In the genomic region with DNA sequence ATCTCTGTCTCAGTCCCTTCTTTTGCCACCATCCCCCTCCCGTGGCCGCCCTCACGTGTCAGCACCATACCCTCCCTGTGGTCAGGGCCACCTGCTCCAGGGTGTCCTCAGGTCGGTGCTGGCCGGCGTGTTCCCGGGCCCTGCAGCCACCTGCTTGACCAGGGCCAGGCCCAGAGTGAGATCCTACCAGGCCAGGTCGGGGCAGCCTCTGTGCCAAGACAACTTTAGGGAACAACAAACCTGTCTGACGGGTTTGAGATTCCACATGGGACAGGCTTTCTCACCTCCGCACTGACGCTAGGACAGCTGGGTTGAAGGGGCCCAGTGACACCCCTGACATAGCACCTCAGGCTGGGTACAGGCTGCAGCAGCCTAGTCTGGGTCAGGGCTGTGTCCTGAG, we compare ENCODE assay signal across 14 cellular contexts. TPM values are rescaled to one million over a fixed set of nuclear protein-coding genes. Genes with fewer than 3 reads are reported as not detected.
DNase-seq lines count a peak whose midpoint lies in the region; ATAC-seq, FAIRE-seq and TF ChIP-seq lines count a peak whose summit lies in the region.
"Had no signal": no experiment of that assay in that cellular context is flagged by ENCODE, and none has a peak within 500 bp of the region (broad histone marks: within the 10 kb centered on the region; RNA-seq: fewer than 3 reads in every experiment).

No MANE protein-coding gene starts in this region.

- no peak overlapping the region for H3K56ac ChIP-seq in H1 (replicated peaks; ENCODE audit: insufficient read length, low read depth, low read length)

- peak overlapping the region; percentile 88; the same call in 1 of the 2 replicates for H2BK15ac ChIP-seq in H1 (ENCODE audit: low read length)

- CTCF ChIA-PET in H1 (lab: Charles Lee; ENCODE audit: partially characterized antibody): interaction anchor here (0.9 to 1.6 kb wide), 3 partner anchors 40 to 68 kb away, joined by 3 to 6 read pairs (median 4); no protein-coding TSS in a partner anchor

- H3K9me3 ChIP-seq in H1 (ENCODE audit: insufficient read depth in 2 of 2, low read depth in 1 of 2, low read length in 1 of 2) (no peaks in the 10 kb centered on the region), mucosa of stomach (ENCODE audit: control insufficient read depth, low read length) (no peaks in the 10 kb centered on the region)
- H3K9me3 ChIP-seq: gastroesophageal sphincter had no signal

- 81% methylated on average over 11 of the region's 11 CpGs; no CpG with 5 or more reads in 1 of the 2 experiments for WGBS in H1 (ENCODE audit: extremely low coverage in 1 of 2, insufficient coverage in 1 of 2, insufficient read length in 1 of 2, insufficient replicate concordance in 2 of 2, low coverage in 1 of 2, low lambda C conversion rate in 2 of 2, missing lambda C conversion rate in 1 of 2), 2 experiments

- H3K27ac ChIP-seq in H1 (ENCODE audit: low read depth, low read length): no peak overlapping the region
- H3K27ac ChIP-seq: gastroesophageal sphincter had no signal

- ATAC-seq in HG02852 (IDR thresholded peaks at IDR 0.05; ENCODE audit: unreplicated experiment): no peak
- ATAC-seq: activated naive CD4-positive, alpha-beta T cell treated with anti-CD3 and anti-CD28 coated beads, Interleukin-2, amount 50 U/mL, for 72 hours; gastroesophageal sphincter; sciatic nerve had no signal

- no peaks in the 10 kb centered on the region for H3K79me2 ChIP-seq in H1 (ENCODE audit: control insufficient read depth in 1 of 2, insufficient read depth in 2 of 2, low read length in 2 of 2)

- TF ChIP-seq CTCF in H1 (IDR thresholded peaks at IDR 0.05; ENCODE audit: control extremely low read depth in 1 of 3, insufficient read depth in 1 of 3, low read depth in 1 of 3, low read length in 3 of 3): no peak

- H3K9ac ChIP-seq in H1 (replicated peaks in 1 of 4; ENCODE audit: extremely low read depth in 1 of 4, low read depth in 3 of 4, low read length in 3 of 4) (peak overlapping the region in 2 of 4 experiments; percentile 29 to 47; a peak in 2 of 7 replicates), mucosa of stomach (ENCODE audit: low read length) (peak overlapping the region; percentile 33)

- H3K4me3 ChIP-seq in H1 (ENCODE audit: extremely low read depth in 1 of 4, insufficient read depth in 2 of 4, low read depth in 3 of 4, low read length in 4 of 4): no peak overlapping the region
- no peak overlapping the region for H3K4me3 ChIP-seq in mucosa of stomach (ENCODE audit: low read length)
- H3K4me3 ChIP-seq: gastroesophageal sphincter had no signal

- H2BK5ac ChIP-seq in H1 (ENCODE audit: low read depth, low read length): peak overlapping the region; percentile 66; the same call in 1 of the 2 replicates

- TF ChIP-seq POLR2A in H1 (IDR thresholded peaks at IDR 0.05; ENCODE audit: control extremely low read depth in 1 of 2, low read depth in 2 of 2, low read length in 2 of 2): no peak

- no peak overlapping the region for H3K14ac ChIP-seq in H1 (ENCODE audit: insufficient read length)

- no peaks in the 10 kb centered on the region for H3K23me2 ChIP-seq in H1 (ENCODE audit: low read depth, low read length)

- no peak for DNase-seq in activated naive CD4-positive, alpha-beta T cell treated with Interleukin-2 at 50 U/mL for 16 hours
- DNase-seq in H1 (ENCODE audit: low read depth in 1 of 2, low spot score in 2 of 2): no peak
- DNase-seq in NOMO-1 treated with dmso at 0.1 percent for 144 hours (lab: John Stamatoyannopoulos, UW; ENCODE audit: unreplicated experiment): no peak
- no peak for DNase-seq in 8988T
- DNase-seq in cerebellar cortex (ENCODE audit: low spot score): no peak
- DNase-seq: activated CD4-positive, alpha-beta T cell treated with anti-CD3 and anti-CD28 coated beads for 1 hour; NCI-H2081 had no signal

- no peak overlapping the region for H2BK120ac ChIP-seq in H1 (replicated peaks; ENCODE audit: low read depth, low read length)

- no peak overlapping the region for H3K23ac ChIP-seq in H1 (ENCODE audit: insufficient read length)

- no peak overlapping the region for H4K8ac ChIP-seq in H1 (ENCODE audit: extremely low read depth, insufficient read depth, low read length)

- peaks cover 10% of the 10 kb centered on the region for H3K4me1 Mint-ChIP-seq in activated naive CD4-positive, alpha-beta T cell treated with anti-CD3 and anti-CD28 coated beads, Interleukin-2, amount 50 U/mL, for 24 hours

- no peaks in the 10 kb centered on the region for H3K79me1 ChIP-seq in H1 (ENCODE audit: low read depth, low read length)

- 0 out of 2 replicates have a peak overlapping the region, but pooled peaks have one; percentile 60 for H2BK12ac ChIP-seq in H1 (ENCODE audit: low read depth, low read length)

- peak overlapping the region; percentile 72 for H3K27ac Mint-ChIP-seq in activated naive CD4-positive, alpha-beta T cell treated with anti-CD3 and anti-CD28 coated beads, Interleukin-2, amount 50 U/mL, for 24 hours

- no peak for FAIRE-seq in H1 (lab: Jason Lieb, UNC)
- FAIRE-seq: RCC 7860 had no signal

- H3K4me2 ChIP-seq in H1 (ENCODE audit: insufficient read depth in 1 of 2, low read depth in 2 of 2, low read length in 2 of 2): peak overlapping the region in 1 of 2 experiments; percentile 24; a peak in 2 of 4 replicates

- peak overlapping the region; percentile 62; the same call in 1 of the 2 replicates for H3K18ac ChIP-seq in H1 (ENCODE audit: extremely low read depth, low read length)

- POLR2A ChIA-PET in H1 (lab: Charles Lee; ENCODE audit: partially characterized antibody): interaction anchor here (0.7 to 2.1 kb wide), 2 partner anchors 19 to 22 kb away, joined by 3 to 6 read pairs; no protein-coding TSS in a partner anchor

- no peaks in the 10 kb centered on the region for H3K36me3 Mint-ChIP-seq in activated naive CD4-positive, alpha-beta T cell treated with anti-CD3 and anti-CD28 coated beads, Interleukin-2, amount 50 U/mL, for 24 hours
- H3K36me3 Mint-ChIP-seq: activated naive CD4-positive, alpha-beta T cell treated with anti-CD3 and anti-CD28 coated beads, Interleukin-2, amount 50 U/mL, for 72 hours had no signal

- H3K9me3 Mint-ChIP-seq in activated naive CD4-positive, alpha-beta T cell treated with anti-CD3 and anti-CD28 coated beads, Interleukin-2, amount 50 U/mL, for 24 hours: no peaks in the 10 kb centered on the region
- H3K9me3 Mint-ChIP-seq: activated naive CD4-positive, alpha-beta T cell treated with anti-CD3 and anti-CD28 coated beads, Interleukin-2, amount 50 U/mL, for 72 hours had no signal

- no peak for TF ChIP-seq EP300 in H1 (IDR thresholded peaks at IDR 0.05; ENCODE audit: borderline replicate concordance in 1 of 2, low read depth in 2 of 2, low read length in 2 of 2)

- H3K4me3 Mint-ChIP-seq in activated naive CD4-positive, alpha-beta T cell treated with anti-CD3 and anti-CD28 coated beads, Interleukin-2, amount 50 U/mL, for 24 hours: no peak overlapping the region

- no peak overlapping the region for H3K4ac ChIP-seq in H1 (replicated peaks; ENCODE audit: insufficient read length, low read depth, low read length)

- no peak overlapping the region for H2AFZ ChIP-seq in H1 (ENCODE audit: low read length)

- H3K36me3 ChIP-seq in H1 (ENCODE audit: control insufficient read depth in 2 of 4, insufficient read depth in 4 of 4, low read length in 3 of 4) (no peaks in the 10 kb centered on the region), mucosa of stomach (ENCODE audit: control insufficient read depth, insufficient read depth, low read length) (no peaks in the 10 kb centered on the region)
- H3K36me3 ChIP-seq: gastroesophageal sphincter had no signal

- H4K91ac ChIP-seq in H1 (replicated peaks; ENCODE audit: insufficient read length, low read length): peak overlapping the region; percentile 5

- peak overlapping the region; percentile 93; the same call in 1 of the 2 replicates for H2AK5ac ChIP-seq in H1 (ENCODE audit: low read depth, low read length)

- H3K4me1 ChIP-seq in H1 (replicated peaks in 1 of 4; ENCODE audit: control insufficient read depth in 3 of 4, insufficient read depth in 4 of 4, low read length in 3 of 4) (peaks cover 3 to 18% (median 9%) of the 10 kb centered on the region in 4 experiments), mucosa of stomach (ENCODE audit: control insufficient read depth, insufficient read depth, low read length) (peaks cover 47% of the 10 kb centered on the region)

- no peak for TF ChIP-seq RAD21 in H1 (IDR thresholded peaks at IDR 0.05 in 1 of 2, conservative IDR thresholded peaks at IDR 0.05 in 1 of 2; ENCODE audit: low read depth in 2 of 2, low read length in 2 of 2)

- no peaks in the 10 kb centered on the region for H4K20me1 ChIP-seq in H1 (replicated peaks in 1 of 2; ENCODE audit: control insufficient read depth in 1 of 2, insufficient read depth in 2 of 2, low read length in 2 of 2)

- H3K27me3 ChIP-seq in H1 (replicated peaks in 1 of 4; ENCODE audit: control insufficient read depth in 3 of 4, extremely low read depth in 1 of 4, insufficient read depth in 3 of 4, low read length in 3 of 4): no peaks in the 10 kb centered on the region
- H3K27me3 ChIP-seq in mucosa of stomach (ENCODE audit: control insufficient read depth, insufficient read depth, low read length): no peaks in the 10 kb centered on the region

- no peaks in the 10 kb centered on the region for H3K27me3 Mint-ChIP-seq in activated naive CD4-positive, alpha-beta T cell treated with anti-CD3 and anti-CD28 coated beads, Interleukin-2, amount 50 U/mL, for 24 hours

- no peak overlapping the region for H4K5ac ChIP-seq in H1 (ENCODE audit: insufficient read length, low read depth, low read length)

- peak overlapping the region; percentile 93 for H2BK20ac ChIP-seq in H1 (ENCODE audit: low read length)

RNA-seq across cellular contexts. Expression of gene SBNO2, which starts 7.5 kb away (rescaled TPM):
- 31.4 and 37.4 TPM in 2 replicates for total RNA-seq in H1 (2021; fragmentation: NEBNext Ultra II Directional; extraction: Animal tissue kit (Norgen Biotek cat#: 25700))
- polyA plus RNA-seq in H1 (2011; rRNA removed): 12.2 and 21.3 TPM in 2 replicates
- polyA plus RNA-seq in H1 (2011; cell fraction: cytosol; rRNA removed): 12.8 TPM
- polyA plus RNA-seq in H1 (2011; cell fraction: nucleus; rRNA removed): 67.3 TPM
- polyA plus RNA-seq in H1 (2012, experiment 1 of 2): 21.4 to 33.6 TPM (median 24.5 TPM) in 4 replicates
- polyA plus RNA-seq in H1 (2012, experiment 2 of 2): 13.6 TPM
- polyA plus RNA-seq in H1 (2013, experiment 1 of 2): 16.0 TPM
- polyA plus RNA-seq in H1 (2013, experiment 2 of 2): 14.4 TPM
- polyA minus RNA-seq in H1 (2011; rRNA and poly(A)+ RNA removed): 10.0 and 10.6 TPM in 2 replicates
- 23.1 TPM for polyA minus RNA-seq in H1 (2011; cell fraction: cytosol; rRNA and poly(A)+ RNA removed)
- 23.4 TPM for polyA minus RNA-seq in H1 (2011; cell fraction: nucleus; rRNA and poly(A)+ RNA removed)

RNA-seq across cellular contexts. Expression of gene STK11, which starts 24.0 kb away (rescaled TPM):
- 70.7 and 75.2 TPM in 2 replicates for total RNA-seq in H1 (2021; fragmentation: NEBNext Ultra II Directional; extraction: Animal tissue kit (Norgen Biotek cat#: 25700))
- polyA plus RNA-seq in H1 (2011; rRNA removed): 45.3 and 71.0 TPM in 2 replicates
- polyA plus RNA-seq in H1 (2011; cell fraction: cytosol; rRNA removed): 71.1 TPM
- polyA plus RNA-seq in H1 (2011; cell fraction: nucleus; rRNA removed): 143 TPM
- 58.3 to 76.3 TPM (median 64.8 TPM) in 4 replicates for polyA plus RNA-seq in H1 (2012, experiment 1 of 2)
- polyA plus RNA-seq in H1 (2012, experiment 2 of 2): 55.4 TPM
- 44.0 TPM for polyA plus RNA-seq in H1 (2013, experiment 1 of 2)
- polyA plus RNA-seq in H1 (2013, experiment 2 of 2): 41.8 TPM
- 22.4 and 26.9 TPM in 2 replicates for polyA minus RNA-seq in H1 (2011; rRNA and poly(A)+ RNA removed)
- polyA minus RNA-seq in H1 (2011; cell fraction: cytosol; rRNA and poly(A)+ RNA removed): 44.5 TPM
- polyA minus RNA-seq in H1 (2011; cell fraction: nucleus; rRNA and poly(A)+ RNA removed): 46.0 TPM

RNA-seq across cellular contexts. Expression of gene CBARP, which starts 56.2 kb away (rescaled TPM):
- 14.7 and 18.0 TPM in 2 replicates for total RNA-seq in H1 (2021; fragmentation: NEBNext Ultra II Directional; extraction: Animal tissue kit (Norgen Biotek cat#: 25700))
- 4.9 and 11.6 TPM in 2 replicates for polyA plus RNA-seq in H1 (2011; rRNA removed)
- 7.4 TPM for polyA plus RNA-seq in H1 (2011; cell fraction: cytosol; rRNA removed)
- polyA plus RNA-seq in H1 (2011; cell fraction: nucleus; rRNA removed): 39.9 TPM
- polyA plus RNA-seq in H1 (2012, experiment 1 of 2): 4.2 to 12.2 TPM (median 10.1 TPM) in 4 replicates
- polyA plus RNA-seq in H1 (2012, experiment 2 of 2): 3.2 TPM
- 11.0 TPM for polyA plus RNA-seq in H1 (2013, experiment 1 of 2)
- 9.9 TPM for polyA plus RNA-seq in H1 (2013, experiment 2 of 2)
- polyA minus RNA-seq in H1 (2011; rRNA and poly(A)+ RNA removed): 2.0 and 2.2 TPM in 2 replicates
- 8.2 TPM for polyA minus RNA-seq in H1 (2011; cell fraction: cytosol; rRNA and poly(A)+ RNA removed)
- 11.6 TPM for polyA minus RNA-seq in H1 (2011; cell fraction: nucleus; rRNA and poly(A)+ RNA removed)

RNA-seq across cellular contexts. Expression of gene ATP5F1D, which starts 59.9 kb away (rescaled TPM):
- 174 and 182 TPM in 2 replicates for total RNA-seq in H1 (2021; fragmentation: NEBNext Ultra II Directional; extraction: Animal tissue kit (Norgen Biotek cat#: 25700))
- 249 and 338 TPM in 2 replicates for polyA plus RNA-seq in H1 (2011; rRNA removed)
- 142 TPM for polyA plus RNA-seq in H1 (2011; cell fraction: cytosol; rRNA removed)
- 120 TPM for polyA plus RNA-seq in H1 (2011; cell fraction: nucleus; rRNA removed)
- 87.3 to 189 TPM (median 180 TPM) in 4 replicates for polyA plus RNA-seq in H1 (2012, experiment 1 of 2)
- 328 TPM for polyA plus RNA-seq in H1 (2012, experiment 2 of 2)
- polyA plus RNA-seq in H1 (2013, experiment 1 of 2): 148 TPM
- 145 TPM for polyA plus RNA-seq in H1 (2013, experiment 2 of 2)
- polyA minus RNA-seq in H1 (2011; rRNA and poly(A)+ RNA removed): 13.4 and 18.6 TPM in 2 replicates
- polyA minus RNA-seq in H1 (2011; cell fraction: cytosol; rRNA and poly(A)+ RNA removed): 118 TPM
- polyA minus RNA-seq in H1 (2011; cell fraction: nucleus; rRNA and poly(A)+ RNA removed): 40.2 TPM
